Comparison of ENCODE assay signal across 1 cellular context in the genomic region with DNA sequence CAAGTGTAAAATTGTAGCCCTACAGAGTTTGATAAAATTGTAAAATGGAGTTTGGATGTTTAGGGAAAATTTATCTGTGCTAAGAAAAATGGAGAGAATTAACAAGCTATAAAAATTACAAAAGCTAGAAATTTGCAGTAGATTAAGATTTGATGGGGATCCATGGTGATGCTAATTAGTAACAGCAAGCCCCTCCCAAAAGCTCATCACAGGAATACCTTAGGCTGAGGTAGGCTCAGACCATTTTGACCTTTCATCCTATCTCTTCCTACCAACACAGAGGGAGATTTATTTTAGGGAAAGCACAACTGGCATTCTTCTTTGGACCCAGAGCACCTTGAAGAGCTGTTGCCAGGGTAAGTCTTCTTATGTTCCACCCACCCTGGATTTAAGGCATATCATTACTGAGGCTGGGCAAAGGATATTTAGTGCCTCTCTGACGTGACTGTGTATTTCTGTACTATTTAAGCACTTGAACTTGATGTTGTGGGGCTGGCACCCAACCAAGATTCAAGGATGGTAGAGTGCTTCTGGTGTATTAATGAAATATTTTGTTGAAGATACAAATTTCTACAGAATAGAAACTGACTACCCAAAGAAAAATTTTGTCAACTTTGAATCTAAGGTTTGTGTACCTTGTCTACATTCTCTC.
TF ChIP-seq lines count a peak whose summit lies in the region.

No MANE protein-coding gene starts in this region.

TF ChIP-seq in HepG2, 621 proteins besides CTCF, POLR2A, EP300 and RAD21 (continued from another document):
- TF ChIP-seq ZNF687 (CRISPR knock-in tag; IDR thresholded peaks at IDR 0.05) (no peak), NR2F6 (IDR thresholded peaks at IDR 0.05) (no peak), NR2F6 (CRISPR knock-in tag; IDR thresholded peaks at IDR 0.05) (no peak), XRCC5 (optimal IDR thresholded peaks at IDR 0.05; ENCODE audit: low read length) (no peak), ZMYM3 (CRISPR knock-in tag; IDR thresholded peaks at IDR 0.05) (no peak), ZNF883 (CRISPR knock-in tag; IDR thresholded peaks at IDR 0.05; ENCODE audit: not compliant biosample characterization) (no peak)
- TF ChIP-seq, protein P1, sequence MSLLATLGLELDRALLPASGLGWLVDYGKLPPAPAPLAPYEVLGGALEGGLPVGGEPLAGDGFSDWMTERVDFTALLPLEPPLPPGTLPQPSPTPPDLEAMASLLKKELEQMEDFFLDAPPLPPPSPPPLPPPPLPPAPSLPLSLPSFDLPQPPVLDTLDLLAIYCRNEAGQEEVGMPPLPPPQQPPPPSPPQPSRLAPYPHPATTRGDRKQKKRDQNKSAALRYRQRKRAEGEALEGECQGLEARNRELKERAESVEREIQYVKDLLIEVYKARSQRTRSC (CRISPR knock-in tag; IDR thresholded peaks at IDR 0.05; ENCODE audit: low read depth), result no peak
- TF ChIP-seq, protein P2, sequence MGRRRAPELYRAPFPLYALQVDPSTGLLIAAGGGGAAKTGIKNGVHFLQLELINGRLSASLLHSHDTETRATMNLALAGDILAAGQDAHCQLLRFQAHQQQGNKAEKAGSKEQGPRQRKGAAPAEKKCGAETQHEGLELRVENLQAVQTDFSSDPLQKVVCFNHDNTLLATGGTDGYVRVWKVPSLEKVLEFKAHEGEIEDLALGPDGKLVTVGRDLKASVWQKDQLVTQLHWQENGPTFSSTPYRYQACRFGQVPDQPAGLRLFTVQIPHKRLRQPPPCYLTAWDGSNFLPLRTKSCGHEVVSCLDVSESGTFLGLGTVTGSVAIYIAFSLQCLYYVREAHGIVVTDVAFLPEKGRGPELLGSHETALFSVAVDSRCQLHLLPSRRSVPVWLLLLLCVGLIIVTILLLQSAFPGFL (CRISPR knock-in tag; IDR thresholded peaks at IDR 0.05), result no peak
